In genomic region chr17:51814521-51814920, GRCh38 we compare ENCODE assay signal across 25 cellular contexts.
A peak's percentile ranks its signal among the peaks of the same experiment; 100 is the strongest.
DNase-seq lines count a peak whose midpoint lies in the region; FAIRE-seq and TF ChIP-seq lines count a peak whose summit lies in the region.
"Had no signal": no experiment of that assay in that cellular context is flagged by ENCODE, and none has a peak within 500 bp of the region (broad histone marks: within the 10 kb centered on the region; RNA-seq: fewer than 3 reads in every experiment).

No MANE protein-coding gene starts in this region.

- H3K36me3 Mint-ChIP-seq in neural progenitor cell, result no peaks in the 10 kb centered on the region
- H3K36me3 Mint-ChIP-seq: CD14-positive monocyte; CD8-positive, alpha-beta memory T cell had no signal

- no peak overlapping the region for H3K9ac ChIP-seq in neural progenitor cell

- H3K4me1 Mint-ChIP-seq in neural progenitor cell, result peaks cover 5% of the 10 kb centered on the region
- H3K4me1 Mint-ChIP-seq: CD14-positive monocyte; CD8-positive, alpha-beta memory T cell had no signal

- H3F3A ChIP-seq in neural progenitor cell (ENCODE audit: low read depth), result no peaks in the 10 kb centered on the region

- no peaks in the 10 kb centered on the region for H3K79me2 ChIP-seq in neural progenitor cell (ENCODE audit: low read depth)

- H4K20me1 ChIP-seq in neural progenitor cell (ENCODE audit: low read depth), result no peaks in the 10 kb centered on the region

- H3K4me1 ChIP-seq in small intestine (ENCODE audit: control insufficient read depth in 2 of 2, insufficient read depth in 1 of 2, low read depth in 1 of 2, low read length in 1 of 2) (no peaks in the 10 kb centered on the region), neural progenitor cell (no peaks in the 10 kb centered on the region)

- no peak for FAIRE-seq in small intestine (lab: Jason Lieb, UNC)
- FAIRE-seq: GM18507, HepG2, K562 had no signal

- H3K4me3 ChIP-seq in epithelial cell of esophagus (ENCODE audit: low read length) (no peak overlapping the region), small intestine (ENCODE audit: low read depth in 1 of 2, low read length in 2 of 2) (no peak overlapping the region), neural progenitor cell (no peak overlapping the region)
- H3K4me3 ChIP-seq: K562 had no signal

- DNase-seq in SIG-M5 treated with dmso at 0.1 percent for 504 hours (lab: John Stamatoyannopoulos, UW; ENCODE audit: unreplicated experiment) (peak; percentile 1), SIG-M5 (lab: John Stamatoyannopoulos, UW) (no peak), epithelial cell of esophagus (ENCODE audit: low read depth) (peak; percentile 13), small intestine (peak; percentile 9), cerebellar cortex (ENCODE audit: low spot score) (no peak), neural progenitor cell (ENCODE audit: low spot score) (no peak), NCI-H2107 treated with DMSO at 0.1 percent for 48 hours (lab: John Stamatoyannopoulos, UW; ENCODE audit: unreplicated experiment) (no peak)
- DNase-seq: 8988T; ACHN; BE2C; CD8-positive, alpha-beta memory T cell; H7; Kasumi-1; NCI-H1092 treated with DMSO at 0.1 percent for 48 hours; NCI-H1436; NCI-H187 treated with DMSO at 0.1 percent for 48 hours; NCI-H2107; NCI-H446; NCI-H526; SHP77 treated with DMSO at 0.1 percent for 48 hours had no signal

- peaks cover 2% of the 10 kb centered on the region for H3K9me3 Mint-ChIP-seq in neural progenitor cell

- H3K9me3 ChIP-seq in small intestine (ENCODE audit: control insufficient read depth, low read depth) (no peaks in the 10 kb centered on the region), neural progenitor cell (ENCODE audit: low read depth) (no peaks in the 10 kb centered on the region)
- H3K9me3 ChIP-seq: BE2C had no signal

- no peak overlapping the region for H3K4me3 Mint-ChIP-seq in neural progenitor cell
- H3K4me3 Mint-ChIP-seq: CD14-positive monocyte; CD8-positive, alpha-beta memory T cell had no signal

- TF ChIP-seq CTCF in epithelial cell of esophagus (IDR thresholded peaks at IDR 0.05; ENCODE audit: insufficient read depth, low read depth, low read length, missing control alignments) (no peak), neural progenitor cell (IDR thresholded peaks at IDR 0.05) (no peak)

- H3K27ac ChIP-seq in small intestine (ENCODE audit: low read depth in 1 of 2, low read length in 1 of 2) (no peak overlapping the region), neural progenitor cell (no peak overlapping the region)
- H3K27ac ChIP-seq: RWPE1 had no signal

- no peak overlapping the region for H3K27ac Mint-ChIP-seq in neural progenitor cell
- H3K27ac Mint-ChIP-seq: CD8-positive, alpha-beta memory T cell had no signal

- H3K27me3 Mint-ChIP-seq in neural progenitor cell (ENCODE audit: insufficient read depth, low read depth), result peaks cover 4% of the 10 kb centered on the region

- no peaks in the 10 kb centered on the region for H3K27me3 ChIP-seq in small intestine (ENCODE audit: control insufficient read depth in 2 of 2, insufficient read depth in 2 of 2, low read length in 2 of 2)
- H3K27me3 ChIP-seq in neural progenitor cell, result no peaks in the 10 kb centered on the region
- H3K27me3 ChIP-seq: BE2C had no signal

- no peak overlapping the region for H2AFZ ChIP-seq in neural progenitor cell (replicated peaks)

- H3K36me3 ChIP-seq in small intestine (ENCODE audit: control insufficient read depth in 2 of 2, insufficient read depth in 2 of 2, low read length in 2 of 2) (no peaks in the 10 kb centered on the region), neural progenitor cell (no peaks in the 10 kb centered on the region)
- H3K36me3 ChIP-seq: BE2C had no signal

- H3K4me2 ChIP-seq in neural progenitor cell, result no peak overlapping the region

Comparison
In these comparisons a context has a peak if more than half of its experiments do, and no peak if none do; other contexts are left out.
1. DNase-seq: peak in SIG-M5 treated with dmso at 0.1 percent for 504 hours (single experiment), epithelial cell of esophagus (single experiment) and small intestine (single experiment); none in SIG-M5 (single experiment), cerebellar cortex (single experiment), neural progenitor cell (single experiment) and NCI-H2107 treated with DMSO at 0.1 percent for 48 hours (single experiment).